12 cellular contexts compared by ENCODE assay signal in genomic region chr1:102875756-102876155, GRCh38.
DNase-seq lines count a peak whose midpoint lies in the region; ATAC-seq lines count a peak whose summit lies in the region.
"Had no signal": no experiment of that assay in that cellular context is flagged by ENCODE, and none has a peak within 500 bp of the region (broad histone marks: within the 10 kb centered on the region; RNA-seq: fewer than 3 reads in every experiment).

No MANE protein-coding gene starts in this region.

- no peaks in the 10 kb centered on the region for H3K4me1 Mint-ChIP-seq in activated CD8-positive, alpha-beta T cell treated with anti-CD3 and anti-CD28 coated beads, Interleukin-2, amount 10 ng/mL, durations not matched to agents 7 days and 5 days (ENCODE audit: low read depth)
- H3K4me1 Mint-ChIP-seq: B cell; CD4-positive, alpha-beta memory T cell had no signal

- H3K9me3 Mint-ChIP-seq in activated CD8-positive, alpha-beta T cell treated with anti-CD3 and anti-CD28 coated beads, Interleukin-2, amount 10 ng/mL, durations not matched to agents 7 days and 5 days (ENCODE audit: insufficient read depth) = peaks cover 3% of the 10 kb centered on the region

- peak; percentile 2 for DNase-seq in NCI-H345 (lab: John Stamatoyannopoulos, UW)
- DNase-seq in NCI-H345 treated with DMSO at 0.1 percent for 48 hours (lab: John Stamatoyannopoulos, UW; ENCODE audit: unreplicated experiment) = no peak
- peak; percentile 8 for DNase-seq in NCI-H146 treated with DMSO at 0.1 percent for 48 hours (lab: John Stamatoyannopoulos, UW; ENCODE audit: unreplicated experiment)
- peak; percentile 8 for DNase-seq in SK-MEL-5 (ENCODE audit: low read depth, low spot score)
- DNase-seq in SW480 (ENCODE audit: low spot score) = no peak
- DNase-seq in activated CD8-positive, alpha-beta T cell treated with anti-CD3 and anti-CD28 coated beads, Interleukin-2, amount 10 ng/mL, durations not matched to agents 7 days and 5 days = no peak
- no peak for DNase-seq in CD1c-positive myeloid dendritic cell (ENCODE audit: extremely low spot score)
- DNase-seq: C1 segment of cervical spinal cord; CD4-positive, alpha-beta memory T cell; DMS153; GF-D8 had no signal

- no peak overlapping the region for H3K4me3 Mint-ChIP-seq in activated CD8-positive, alpha-beta T cell treated with anti-CD3 and anti-CD28 coated beads, Interleukin-2, amount 10 ng/mL, durations not matched to agents 7 days and 5 days
- H3K4me3 Mint-ChIP-seq: B cell; CD4-positive, alpha-beta memory T cell had no signal

- POLR2A ChIA-PET in activated CD8-positive, alpha-beta T cell treated with anti-CD3 and anti-CD28 coated beads, Interleukin-2, amount 10 ng/mL, durations not matched to agents 7 days and 5 days (lab: Charles Lee) = no interaction called here

- H3K27me3 Mint-ChIP-seq in activated CD8-positive, alpha-beta T cell treated with anti-CD3 and anti-CD28 coated beads, Interleukin-2, amount 10 ng/mL, durations not matched to agents 7 days and 5 days (ENCODE audit: low read depth) = no peaks in the 10 kb centered on the region
- H3K27me3 Mint-ChIP-seq: B cell had no signal

- CTCF ChIA-PET in activated CD8-positive, alpha-beta T cell treated with anti-CD3 and anti-CD28 coated beads, Interleukin-2, amount 10 ng/mL, durations not matched to agents 7 days and 5 days (lab: Charles Lee) = no interaction called here

- H3K36me3 Mint-ChIP-seq in activated CD8-positive, alpha-beta T cell treated with anti-CD3 and anti-CD28 coated beads, Interleukin-2, amount 10 ng/mL, durations not matched to agents 7 days and 5 days (ENCODE audit: low read depth) = no peaks in the 10 kb centered on the region
- H3K36me3 Mint-ChIP-seq: CD4-positive, alpha-beta memory T cell had no signal

- H3K27ac Mint-ChIP-seq in activated CD8-positive, alpha-beta T cell treated with anti-CD3 and anti-CD28 coated beads, Interleukin-2, amount 10 ng/mL, durations not matched to agents 7 days and 5 days = no peak overlapping the region
- H3K27ac Mint-ChIP-seq: B cell; CD4-positive, alpha-beta memory T cell had no signal

- ATAC-seq in activated CD8-positive, alpha-beta T cell treated with anti-CD3 and anti-CD28 coated beads, Interleukin-2, amount 10 ng/mL, durations not matched to agents 7 days and 5 days = no peak

- in situ Hi-C loops in SK-MEL-5 (cut with HindIII; ENCODE audit: low pct_unique_long_range_greater_than_20kb, low sequenced_read_pairs) = no loop called here

Comparison
In these comparisons a context has a peak if more than half of its experiments do, and no peak if none do; other contexts are left out.
1. DNase-seq: peak in NCI-H345 (single experiment), NCI-H146 treated with DMSO at 0.1 percent for 48 hours (single experiment) and SK-MEL-5 (single experiment); none in NCI-H345 treated with DMSO at 0.1 percent for 48 hours (single experiment), SW480 (single experiment), activated CD8-positive, alpha-beta T cell treated with anti-CD3 and anti-CD28 coated beads, Interleukin-2, amount 10 ng/mL, durations not matched to agents 7 days and 5 days (single experiment) and CD1c-positive myeloid dendritic cell (single experiment).